In genomic region chr12:114683709-114684097, GRCh38 we compare ENCODE assay signal across 8 cellular contexts. TPM values are rescaled to one million over a fixed set of nuclear protein-coding genes. Genes with fewer than 3 reads are reported as not detected.
DNase-seq lines count a peak whose midpoint lies in the region; ATAC-seq and TF ChIP-seq lines count a peak whose summit lies in the region.

No MANE protein-coding gene starts in this region.

- CTCF ChIA-PET in HEK293T (lab: Yijun Ruan, JAX) = interaction anchor here (0.6 to 1.5 kb wide), 10 partner anchors 10 to 391 kb away, joined by 3 to 10 read pairs (median 4); no protein-coding TSS in a partner anchor

- TF ChIP-seq POLR2A in adrenal gland (IDR thresholded peaks at IDR 0.05) = no peak

- H3K27ac ChIP-seq in HUES48 (ENCODE audit: low read depth, low read length) (peak overlapping the region; percentile 55), adrenal gland (peak overlapping the region; percentile 93 to 99 (median 97)), smooth muscle cell (ENCODE audit: low read depth) (peak overlapping the region; percentile 99)

- H3K9ac ChIP-seq in HUES48 (ENCODE audit: low read depth, low read length) = no peak overlapping the region
- peak overlapping the region; percentile 89 for H3K9ac ChIP-seq in smooth muscle cell (ENCODE audit: low read depth)

- POLR2A ChIA-PET in HEK293T (lab: Yijun Ruan, JAX) = interaction anchor here (0.6 to 2.9 kb wide), 36 partner anchors 11 to 540 kb away, joined by 3 to 62 read pairs (median 4); no protein-coding TSS in a partner anchor

- TF ChIP-seq CTCF in adrenal gland (IDR thresholded peaks at IDR 0.05) (no peak), smooth muscle cell (IDR thresholded peaks at IDR 0.05; ENCODE audit: borderline replicate concordance, insufficient read depth, poor library complexity, severe bottlenecking) (peak; percentile 3)

- intact Hi-C loops in adrenal gland (cut with DNase I) = loop anchor here in 1 of 2 donors (10.0 kb wide), 1 partner anchor 91 kb away; no protein-coding TSS in a partner anchor

- H3K9me3 ChIP-seq in HUES48 (ENCODE audit: control insufficient read depth, insufficient read depth, low read length) (no peaks in the 10 kb centered on the region), adrenal gland (replicated peaks in 1 of 3) (no peaks in the 10 kb centered on the region), smooth muscle cell (replicated peaks; ENCODE audit: low read depth) (no peaks in the 10 kb centered on the region)

- no peak for ATAC-seq in GM21447 (IDR thresholded peaks at IDR 0.05; ENCODE audit: unreplicated experiment)
- no peak for ATAC-seq in GM21390 (IDR thresholded peaks at IDR 0.05; ENCODE audit: unreplicated experiment)
- ATAC-seq in HG03025 (IDR thresholded peaks at IDR 0.05; ENCODE audit: low FRiP score, unreplicated experiment) = no peak

- peaks cover 83% of the 10 kb centered on the region for H3K4me1 ChIP-seq in HUES48 (ENCODE audit: control insufficient read depth, insufficient read depth, low read length)
- H3K4me1 ChIP-seq in adrenal gland (replicated peaks in 1 of 2) = peaks cover 5 to 14% of the 10 kb centered on the region in 2 donors
- peaks cover 43% of the 10 kb centered on the region for H3K4me1 ChIP-seq in smooth muscle cell (ENCODE audit: low read depth)

- peak overlapping the region; percentile 89 for H3K4me2 ChIP-seq in smooth muscle cell

- DNase-seq in adrenal gland (no peak), smooth muscle cell (lab: John Stamatoyannopoulos, UW; ENCODE audit: unreplicated experiment) (no peak), HEK293T (ENCODE audit: extremely low spot score) (no peak)

- H2AFZ ChIP-seq in smooth muscle cell (ENCODE audit: low read depth) = no peak overlapping the region

- H3K4me3 ChIP-seq in HUES48 (ENCODE audit: low read depth, low read length) (peak overlapping the region; percentile 61), adrenal gland (peak overlapping the region; percentile 74 to 90 (median 84)), iPS-11a (ENCODE audit: low read depth, low read length) (peak overlapping the region; percentile 25), smooth muscle cell (peak overlapping the region; percentile 88)

- 0 to 2% (median 1%) methylated on average over 18 to 19 of the region's 19 CpGs for WGBS in adrenal gland, 4 donors
- WGBS in smooth muscle cell (ENCODE audit: low lambda C conversion rate) = 1% methylated on average over 18 of the region's 19 CpGs

- peaks cover 51% of the 10 kb centered on the region for H4K20me1 ChIP-seq in smooth muscle cell (ENCODE audit: low read depth)

- peaks cover 70% of the 10 kb centered on the region for H3K79me2 ChIP-seq in smooth muscle cell (ENCODE audit: low read depth)

- H3F3A ChIP-seq in smooth muscle cell (ENCODE audit: low read depth) = peaks cover 37% of the 10 kb centered on the region

- H3K27me3 ChIP-seq in HUES48 (ENCODE audit: control insufficient read depth, insufficient read depth, low read length) = peaks cover 97% of the 10 kb centered on the region
- no peaks in the 10 kb centered on the region for H3K27me3 ChIP-seq in adrenal gland
- H3K27me3 ChIP-seq in smooth muscle cell (ENCODE audit: low read depth) = no peaks in the 10 kb centered on the region

- H3K36me3 ChIP-seq in HUES48 (ENCODE audit: control insufficient read depth, insufficient read depth, low read length) = no peaks in the 10 kb centered on the region
- H3K36me3 ChIP-seq in adrenal gland (replicated peaks in 1 of 2) = peaks cover 0 to 29% of the 10 kb centered on the region in 2 donors
- H3K36me3 ChIP-seq in smooth muscle cell (ENCODE audit: low read depth) = no peaks in the 10 kb centered on the region

TF ChIP-seq in HEK293T, 16 proteins besides CTCF, POLR2A, EP300 and RAD21:
- no peak for TF ChIP-seq PKNOX1 (IDR thresholded peaks at IDR 0.05)

RNA-seq across cellular contexts. Expression of gene TBX3, which starts 0.3 kb away (rescaled TPM):
- total RNA-seq in adrenal gland (100 to 1,000 TPM; 273 to 602 (median 396) TPM), smooth muscle cell (100 and 104 TPM in 2 replicates)
- polyA plus RNA-seq in adrenal gland (100 to 1,000 TPM; 172 to 216 (median 181) TPM), smooth muscle cell (100 and 110 TPM in 2 replicates)

Comparison
In these comparisons a context has a peak if more than half of its experiments do, and no peak if none do; other contexts are left out.
1. H3K4me3 ChIP-seq: peak in every context shown above with its lines; median percentile 88 in smooth muscle cell; 84 in adrenal gland; 61 in HUES48; 25 in iPS-11a.